7 cellular contexts compared by ENCODE assay signal in the genomic region with DNA sequence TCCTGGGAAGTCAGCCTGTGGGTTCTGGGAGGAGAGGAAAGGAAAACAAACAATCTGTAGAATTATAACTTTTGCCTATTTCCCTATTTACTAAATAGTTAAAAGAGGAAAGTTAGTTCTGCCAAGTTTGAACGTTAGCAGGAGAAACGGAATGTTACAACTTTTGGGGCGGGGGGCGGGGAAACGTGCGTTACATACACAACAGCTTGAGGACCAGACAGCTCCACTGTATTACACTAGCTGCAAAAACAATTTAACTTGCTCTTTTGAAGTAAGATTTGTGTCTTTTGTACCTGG. TPM values are rescaled to one million over a fixed set of nuclear protein-coding genes. Genes with fewer than 3 reads are reported as not detected.
A peak's percentile ranks its signal among the peaks of the same experiment; 100 is the strongest.
DNase-seq lines count a peak whose midpoint lies in the region; ATAC-seq and TF ChIP-seq lines count a peak whose summit lies in the region.

No MANE protein-coding gene starts in this region.

- POLR2A ChIA-PET in activated CD8-positive, alpha-beta T cell treated with anti-CD3 and anti-CD28 coated beads, Interleukin-2, amount 10 ng/mL, durations not matched to agents 7 days and 5 days (lab: Charles Lee): interaction anchor here (1.2 to 2.6 kb wide), 2 partner anchors 12 to 441 kb away, joined by 3 to 23 read pairs; no protein-coding TSS in a partner anchor

- no peak overlapping the region for H3K9ac ChIP-seq in iPS-15b (ENCODE audit: low read depth, low read length)

- ATAC-seq in activated CD8-positive, alpha-beta T cell treated with anti-CD3 and anti-CD28 coated beads, Interleukin-2, amount 10 ng/mL, durations not matched to agents 7 days and 5 days: peak; percentile 6
- no peak for ATAC-seq in stimulated activated naive B cell treated with anti-CD40 and anti-IgM and Interleukin-4, amounts not matched to agents 10 μg/mL and 1 μg/mL and 100 μg/mL, for 72 hours (replicated peaks)
- no peak for ATAC-seq in HG02588 (IDR thresholded peaks at IDR 0.05; ENCODE audit: unreplicated experiment)

- peaks cover 29% of the 10 kb centered on the region for H3K36me3 Mint-ChIP-seq in activated CD8-positive, alpha-beta T cell treated with anti-CD3 and anti-CD28 coated beads, Interleukin-2, amount 10 ng/mL, durations not matched to agents 7 days and 5 days (ENCODE audit: low read depth)
- H3K36me3 Mint-ChIP-seq in stimulated activated naive B cell treated with anti-CD40 and anti-IgM and Interleukin-4, amounts not matched to agents 10 μg/mL and 1 μg/mL and 100 μg/mL, for 72 hours: no peaks in the 10 kb centered on the region

- TF ChIP-seq CTCF in HFF-Myc (IDR thresholded peaks at IDR 0.05; ENCODE audit: low read depth, low read length, missing control alignments) (no peak), GM10266 (IDR thresholded peaks at IDR 0.05; ENCODE audit: control insufficient read depth, insufficient read depth, low read depth, missing control alignments) (no peak)

- H3K27ac Mint-ChIP-seq in activated CD8-positive, alpha-beta T cell treated with anti-CD3 and anti-CD28 coated beads, Interleukin-2, amount 10 ng/mL, durations not matched to agents 7 days and 5 days: peak overlapping the region; percentile 70
- H3K27ac Mint-ChIP-seq in stimulated activated naive B cell treated with anti-CD40 and anti-IgM and Interleukin-4, amounts not matched to agents 10 μg/mL and 1 μg/mL and 100 μg/mL, for 72 hours: peak overlapping the region; percentile 93

- no peaks in the 10 kb centered on the region for H3K9me3 Mint-ChIP-seq in activated CD8-positive, alpha-beta T cell treated with anti-CD3 and anti-CD28 coated beads, Interleukin-2, amount 10 ng/mL, durations not matched to agents 7 days and 5 days (ENCODE audit: insufficient read depth)
- H3K9me3 Mint-ChIP-seq in stimulated activated naive B cell treated with anti-CD40 and anti-IgM and Interleukin-4, amounts not matched to agents 10 μg/mL and 1 μg/mL and 100 μg/mL, for 72 hours: no peaks in the 10 kb centered on the region

- H3K4me1 ChIP-seq in iPS-15b (ENCODE audit: control insufficient read depth, insufficient read depth, low read length): peaks cover 14% of the 10 kb centered on the region

- peaks cover 66% of the 10 kb centered on the region for H3K4me1 Mint-ChIP-seq in activated CD8-positive, alpha-beta T cell treated with anti-CD3 and anti-CD28 coated beads, Interleukin-2, amount 10 ng/mL, durations not matched to agents 7 days and 5 days (ENCODE audit: low read depth)
- peaks cover 42 to 65% of the 10 kb centered on the region in 2 donors for H3K4me1 Mint-ChIP-seq in stimulated activated naive B cell treated with anti-CD40 and anti-IgM and Interleukin-4, amounts not matched to agents 10 μg/mL and 1 μg/mL and 100 μg/mL, for 72 hours

- H3K4me3 Mint-ChIP-seq in activated CD8-positive, alpha-beta T cell treated with anti-CD3 and anti-CD28 coated beads, Interleukin-2, amount 10 ng/mL, durations not matched to agents 7 days and 5 days: peak overlapping the region; percentile 84
- peak overlapping the region; percentile 92 to 93 for H3K4me3 Mint-ChIP-seq in stimulated activated naive B cell treated with anti-CD40 and anti-IgM and Interleukin-4, amounts not matched to agents 10 μg/mL and 1 μg/mL and 100 μg/mL, for 72 hours

- CTCF ChIA-PET in activated CD8-positive, alpha-beta T cell treated with anti-CD3 and anti-CD28 coated beads, Interleukin-2, amount 10 ng/mL, durations not matched to agents 7 days and 5 days (lab: Charles Lee): interaction anchor here (0.6 to 2.8 kb wide), 18 partner anchors 10 to 656 kb away, joined by 3 to 32 read pairs (median 4); no protein-coding TSS in a partner anchor

- H3K9me3 ChIP-seq in iPS-15b (ENCODE audit: control insufficient read depth, insufficient read depth, low read length): no peaks in the 10 kb centered on the region

- DNase-seq in HFF-Myc (ENCODE audit: extremely low read depth, low read depth) (no peak), GM10266 (ENCODE audit: extremely low spot score) (no peak), NCI-H2227 (lab: John Stamatoyannopoulos, UW; ENCODE audit: unreplicated experiment) (no peak)
- DNase-seq in activated CD8-positive, alpha-beta T cell treated with anti-CD3 and anti-CD28 coated beads, Interleukin-2, amount 10 ng/mL, durations not matched to agents 7 days and 5 days: no peak
- no peak for DNase-seq in stimulated activated naive B cell treated with anti-CD40 and anti-IgM and Interleukin-4, amounts not matched to agents 10 μg/mL and 1 μg/mL and 100 μg/mL, for 72 hours

- H3K27me3 Mint-ChIP-seq in activated CD8-positive, alpha-beta T cell treated with anti-CD3 and anti-CD28 coated beads, Interleukin-2, amount 10 ng/mL, durations not matched to agents 7 days and 5 days (ENCODE audit: low read depth): peaks cover 31% of the 10 kb centered on the region
- peaks cover 26 to 28% of the 10 kb centered on the region in 2 donors for H3K27me3 Mint-ChIP-seq in stimulated activated naive B cell treated with anti-CD40 and anti-IgM and Interleukin-4, amounts not matched to agents 10 μg/mL and 1 μg/mL and 100 μg/mL, for 72 hours

- peak overlapping the region; percentile 70 for H3K4me3 ChIP-seq in HFF-Myc (replicated peaks; ENCODE audit: low read depth, low read length)
- peak overlapping the region; percentile 61 for H3K4me3 ChIP-seq in iPS-15b (ENCODE audit: low read depth, low read length)

- peaks cover 45% of the 10 kb centered on the region for H3K27me3 ChIP-seq in iPS-15b (ENCODE audit: control insufficient read depth, insufficient read depth, low read length)

- no peaks in the 10 kb centered on the region for H3K36me3 ChIP-seq in iPS-15b (ENCODE audit: control insufficient read depth, insufficient read depth, low read length)

RNA-seq across cellular contexts. Expression of gene PRDM1, which starts 0.5 kb away (rescaled TPM):
- total RNA-seq in activated CD8-positive, alpha-beta T cell treated with anti-CD3 and anti-CD28 coated beads, Interleukin-2, amount 10 ng/mL, durations not matched to agents 7 days and 5 days: 10 to 100 TPM; 14.4 to 14.7 TPM
